In the genomic region with DNA sequence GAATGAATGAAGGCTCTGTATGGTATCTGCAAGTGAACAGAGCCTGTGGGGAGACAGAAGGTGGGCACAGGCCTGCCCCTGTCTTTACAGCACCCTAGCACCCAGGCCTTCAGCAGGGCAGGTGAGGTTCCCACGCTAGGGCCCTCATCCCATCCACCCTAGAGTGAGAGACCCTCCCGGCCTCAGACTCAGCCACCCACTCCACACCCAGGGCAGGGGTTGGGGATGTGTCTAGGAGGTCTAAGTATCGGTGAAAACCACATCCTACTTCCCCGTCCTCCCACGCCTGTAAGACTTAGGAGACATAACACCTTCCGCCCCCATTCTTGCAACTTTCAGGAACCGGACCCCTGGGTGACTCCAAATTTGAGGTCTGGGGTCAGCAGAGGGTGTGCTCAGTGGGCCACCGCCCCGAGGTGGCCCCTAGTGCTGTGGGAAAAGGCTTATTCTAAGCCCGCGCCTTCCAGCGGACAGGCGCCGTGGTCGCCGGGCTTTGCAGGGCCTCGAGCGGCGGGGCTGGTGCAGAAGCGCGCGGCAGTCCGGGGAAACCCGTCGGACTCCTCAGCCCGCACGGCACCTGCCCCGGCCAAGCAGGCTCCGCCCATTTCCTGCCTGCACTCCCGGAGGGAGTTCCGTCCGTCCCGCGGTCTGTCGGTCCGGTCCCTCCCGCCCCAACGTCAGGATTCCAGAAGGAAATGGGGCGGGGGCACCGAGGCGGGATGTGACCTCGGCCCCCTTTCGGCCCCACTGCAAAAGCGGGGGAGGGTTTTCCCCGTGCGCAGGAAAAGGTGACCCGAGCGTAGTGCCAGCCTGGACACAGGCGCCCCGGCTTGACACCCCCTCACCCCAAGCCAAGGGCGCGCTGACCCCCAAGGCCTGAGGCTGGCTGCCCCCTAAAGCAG, we compare ENCODE assay signal across 1 cellular context.
TF ChIP-seq lines count a peak whose summit lies in the region.

No MANE protein-coding gene starts in this region.

TF ChIP-seq in HepG2, 621 proteins besides CTCF, POLR2A, EP300 and RAD21 (continued from another document and continues in another):
- TF ChIP-seq, protein P1, sequence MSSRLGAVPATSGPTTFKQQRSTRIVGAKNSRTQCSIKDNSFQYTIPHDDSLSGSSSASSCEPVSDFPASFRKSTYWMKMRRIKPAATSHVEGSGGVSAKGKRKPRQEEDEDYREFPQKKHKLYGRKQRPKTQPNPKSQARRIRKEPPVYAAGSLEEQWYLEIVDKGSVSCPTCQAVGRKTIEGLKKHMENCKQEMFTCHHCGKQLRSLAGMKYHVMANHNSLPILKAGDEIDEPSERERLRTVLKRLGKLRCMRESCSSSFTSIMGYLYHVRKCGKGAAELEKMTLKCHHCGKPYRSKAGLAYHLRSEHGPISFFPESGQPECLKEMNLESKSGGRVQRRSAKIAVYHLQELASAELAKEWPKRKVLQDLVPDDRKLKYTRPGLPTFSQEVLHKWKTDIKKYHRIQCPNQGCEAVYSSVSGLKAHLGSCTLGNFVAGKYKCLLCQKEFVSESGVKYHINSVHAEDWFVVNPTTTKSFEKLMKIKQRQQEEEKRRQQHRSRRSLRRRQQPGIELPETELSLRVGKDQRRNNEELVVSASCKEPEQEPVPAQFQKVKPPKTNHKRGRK (CRISPR knock-in tag; IDR thresholded peaks at IDR 0.05) = peak; percentile 32; the same call in 1 of the 2 replicates
- no peak for TF ChIP-seq EED (CRISPR knock-in tag; IDR thresholded peaks at IDR 0.05)
- TF ChIP-seq, protein P2, sequence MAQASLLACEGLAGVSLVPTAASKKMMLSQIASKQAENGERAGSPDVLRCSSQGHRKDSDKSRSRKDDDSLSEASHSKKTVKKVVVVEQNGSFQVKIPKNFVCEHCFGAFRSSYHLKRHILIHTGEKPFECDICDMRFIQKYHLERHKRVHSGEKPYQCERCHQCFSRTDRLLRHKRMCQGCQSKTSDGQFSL (CRISPR knock-in tag; IDR thresholded peaks at IDR 0.05) = peak; percentile 84
- TF ChIP-seq, protein P3, sequence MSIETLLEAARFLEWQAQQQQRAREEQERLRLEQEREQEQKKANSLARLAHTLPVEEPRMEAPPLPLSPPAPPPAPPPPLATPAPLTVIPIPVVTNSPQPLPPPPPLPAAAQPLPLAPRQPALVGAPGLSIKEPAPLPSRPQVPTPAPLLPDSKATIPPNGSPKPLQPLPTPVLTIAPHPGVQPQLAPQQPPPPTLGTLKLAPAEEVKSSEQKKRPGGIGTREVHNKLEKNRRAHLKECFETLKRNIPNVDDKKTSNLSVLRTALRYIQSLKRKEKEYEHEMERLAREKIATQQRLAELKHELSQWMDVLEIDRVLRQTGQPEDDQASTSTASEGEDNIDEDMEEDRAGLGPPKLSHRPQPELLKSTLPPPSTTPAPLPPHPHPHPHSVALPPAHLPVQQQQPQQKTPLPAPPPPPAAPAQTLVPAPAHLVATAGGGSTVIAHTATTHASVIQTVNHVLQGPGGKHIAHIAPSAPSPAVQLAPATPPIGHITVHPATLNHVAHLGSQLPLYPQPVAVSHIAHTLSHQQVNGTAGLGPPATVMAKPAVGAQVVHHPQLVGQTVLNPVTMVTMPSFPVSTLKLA (IDR thresholded peaks at IDR 0.05) = no peak
- TF ChIP-seq, protein P4, sequence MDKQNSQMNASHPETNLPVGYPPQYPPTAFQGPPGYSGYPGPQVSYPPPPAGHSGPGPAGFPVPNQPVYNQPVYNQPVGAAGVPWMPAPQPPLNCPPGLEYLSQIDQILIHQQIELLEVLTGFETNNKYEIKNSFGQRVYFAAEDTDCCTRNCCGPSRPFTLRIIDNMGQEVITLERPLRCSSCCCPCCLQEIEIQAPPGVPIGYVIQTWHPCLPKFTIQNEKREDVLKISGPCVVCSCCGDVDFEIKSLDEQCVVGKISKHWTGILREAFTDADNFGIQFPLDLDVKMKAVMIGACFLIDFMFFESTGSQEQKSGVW (CRISPR knock-in tag; IDR thresholded peaks at IDR 0.05; ENCODE audit: borderline replicate concordance) = no peak
- peak; percentile 71; the same call in 1 of the 2 replicates for TF ChIP-seq ZNF563 (CRISPR knock-in tag; IDR thresholded peaks at IDR 0.05)
- TF ChIP-seq YEATS2 (CRISPR knock-in tag; IDR thresholded peaks at IDR 0.05; ENCODE audit: borderline replicate concordance) = peak; percentile 67
- no peak for TF ChIP-seq LCORL (IDR thresholded peaks at IDR 0.05)
- peak; percentile 96 for TF ChIP-seq LCORL (CRISPR knock-in tag; IDR thresholded peaks at IDR 0.05)
- TF ChIP-seq ZNF44 (CRISPR knock-in tag; IDR thresholded peaks at IDR 0.05) = peak; percentile 98
- no peak for TF ChIP-seq PLRG1 (conservative IDR thresholded peaks at IDR 0.05)
- TF ChIP-seq GTF2F1 (IDR thresholded peaks at IDR 0.05; ENCODE audit: low read length) = no peak
- TF ChIP-seq ZNF792 (CRISPR knock-in tag; IDR thresholded peaks at IDR 0.05) = peak; percentile 90; the same call in 1 of the 2 replicates
- TF ChIP-seq, protein P5, sequence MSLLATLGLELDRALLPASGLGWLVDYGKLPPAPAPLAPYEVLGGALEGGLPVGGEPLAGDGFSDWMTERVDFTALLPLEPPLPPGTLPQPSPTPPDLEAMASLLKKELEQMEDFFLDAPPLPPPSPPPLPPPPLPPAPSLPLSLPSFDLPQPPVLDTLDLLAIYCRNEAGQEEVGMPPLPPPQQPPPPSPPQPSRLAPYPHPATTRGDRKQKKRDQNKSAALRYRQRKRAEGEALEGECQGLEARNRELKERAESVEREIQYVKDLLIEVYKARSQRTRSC (CRISPR knock-in tag; IDR thresholded peaks at IDR 0.05; ENCODE audit: low read depth) = no peak
- TF ChIP-seq STAG1 (CRISPR knock-in tag; IDR thresholded peaks at IDR 0.05) = peak; percentile 31; the same call in 1 of the 2 replicates
- TF ChIP-seq, protein P6, sequence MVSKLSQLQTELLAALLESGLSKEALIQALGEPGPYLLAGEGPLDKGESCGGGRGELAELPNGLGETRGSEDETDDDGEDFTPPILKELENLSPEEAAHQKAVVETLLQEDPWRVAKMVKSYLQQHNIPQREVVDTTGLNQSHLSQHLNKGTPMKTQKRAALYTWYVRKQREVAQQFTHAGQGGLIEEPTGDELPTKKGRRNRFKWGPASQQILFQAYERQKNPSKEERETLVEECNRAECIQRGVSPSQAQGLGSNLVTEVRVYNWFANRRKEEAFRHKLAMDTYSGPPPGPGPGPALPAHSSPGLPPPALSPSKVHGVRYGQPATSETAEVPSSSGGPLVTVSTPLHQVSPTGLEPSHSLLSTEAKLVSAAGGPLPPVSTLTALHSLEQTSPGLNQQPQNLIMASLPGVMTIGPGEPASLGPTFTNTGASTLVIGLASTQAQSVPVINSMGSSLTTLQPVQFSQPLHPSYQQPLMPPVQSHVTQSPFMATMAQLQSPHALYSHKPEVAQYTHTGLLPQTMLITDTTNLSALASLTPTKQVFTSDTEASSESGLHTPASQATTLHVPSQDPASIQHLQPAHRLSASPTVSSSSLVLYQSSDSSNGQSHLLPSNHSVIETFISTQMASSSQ (IDR thresholded peaks at IDR 0.05; ENCODE audit: low read depth) = no peak
- TF ChIP-seq, protein P6 (CRISPR knock-in tag; IDR thresholded peaks at IDR 0.05; ENCODE audit: borderline replicate concordance) = peak; percentile 64; the same call in 1 of the 2 replicates
- 0 out of 2 replicates have a peak, but pooled peaks have one; percentile 44 for TF ChIP-seq RNF2 (conservative IDR thresholded peaks at IDR 0.05; ENCODE audit: low read depth)
- TF ChIP-seq KLF11 (CRISPR knock-in tag; IDR thresholded peaks at IDR 0.05) = peak; percentile 78
- TF ChIP-seq, protein P7, sequence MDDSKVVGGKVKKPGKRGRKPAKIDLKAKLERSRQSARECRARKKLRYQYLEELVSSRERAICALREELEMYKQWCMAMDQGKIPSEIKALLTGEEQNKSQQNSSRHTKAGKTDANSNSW (CRISPR knock-in tag; IDR thresholded peaks at IDR 0.05; ENCODE audit: borderline replicate concordance) = no peak
- peak; percentile 80 for TF ChIP-seq ZNF335 (CRISPR knock-in tag; IDR thresholded peaks at IDR 0.05)
- 0 out of 2 replicates have a peak, but pooled peaks have one; percentile 43 for TF ChIP-seq ZNF33B (CRISPR knock-in tag; IDR thresholded peaks at IDR 0.05)
- peak; percentile 85 for TF ChIP-seq ZSCAN9 (CRISPR knock-in tag; IDR thresholded peaks at IDR 0.05; ENCODE audit: borderline replicate concordance)
- no peak for TF ChIP-seq SCMH1 (CRISPR knock-in tag; IDR thresholded peaks at IDR 0.05; ENCODE audit: borderline replicate concordance)
- TF ChIP-seq, protein P8, sequence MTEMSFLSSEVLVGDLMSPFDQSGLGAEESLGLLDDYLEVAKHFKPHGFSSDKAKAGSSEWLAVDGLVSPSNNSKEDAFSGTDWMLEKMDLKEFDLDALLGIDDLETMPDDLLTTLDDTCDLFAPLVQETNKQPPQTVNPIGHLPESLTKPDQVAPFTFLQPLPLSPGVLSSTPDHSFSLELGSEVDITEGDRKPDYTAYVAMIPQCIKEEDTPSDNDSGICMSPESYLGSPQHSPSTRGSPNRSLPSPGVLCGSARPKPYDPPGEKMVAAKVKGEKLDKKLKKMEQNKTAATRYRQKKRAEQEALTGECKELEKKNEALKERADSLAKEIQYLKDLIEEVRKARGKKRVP (CRISPR knock-in tag; IDR thresholded peaks at IDR 0.05) = no peak
- TF ChIP-seq ZNF326 (CRISPR knock-in tag; IDR thresholded peaks at IDR 0.05; ENCODE audit: borderline replicate concordance) = peak; percentile 73; the same call in 1 of the 2 replicates
- 0 out of 2 replicates have a peak, but pooled peaks have one; percentile 75 for TF ChIP-seq ZNF552 (CRISPR knock-in tag; IDR thresholded peaks at IDR 0.05; ENCODE audit: borderline replicate concordance)
- TF ChIP-seq NKX3-1 (CRISPR knock-in tag; IDR thresholded peaks at IDR 0.05) = peak; percentile 89; the same call in 1 of the 2 replicates
- TF ChIP-seq, protein P9, sequence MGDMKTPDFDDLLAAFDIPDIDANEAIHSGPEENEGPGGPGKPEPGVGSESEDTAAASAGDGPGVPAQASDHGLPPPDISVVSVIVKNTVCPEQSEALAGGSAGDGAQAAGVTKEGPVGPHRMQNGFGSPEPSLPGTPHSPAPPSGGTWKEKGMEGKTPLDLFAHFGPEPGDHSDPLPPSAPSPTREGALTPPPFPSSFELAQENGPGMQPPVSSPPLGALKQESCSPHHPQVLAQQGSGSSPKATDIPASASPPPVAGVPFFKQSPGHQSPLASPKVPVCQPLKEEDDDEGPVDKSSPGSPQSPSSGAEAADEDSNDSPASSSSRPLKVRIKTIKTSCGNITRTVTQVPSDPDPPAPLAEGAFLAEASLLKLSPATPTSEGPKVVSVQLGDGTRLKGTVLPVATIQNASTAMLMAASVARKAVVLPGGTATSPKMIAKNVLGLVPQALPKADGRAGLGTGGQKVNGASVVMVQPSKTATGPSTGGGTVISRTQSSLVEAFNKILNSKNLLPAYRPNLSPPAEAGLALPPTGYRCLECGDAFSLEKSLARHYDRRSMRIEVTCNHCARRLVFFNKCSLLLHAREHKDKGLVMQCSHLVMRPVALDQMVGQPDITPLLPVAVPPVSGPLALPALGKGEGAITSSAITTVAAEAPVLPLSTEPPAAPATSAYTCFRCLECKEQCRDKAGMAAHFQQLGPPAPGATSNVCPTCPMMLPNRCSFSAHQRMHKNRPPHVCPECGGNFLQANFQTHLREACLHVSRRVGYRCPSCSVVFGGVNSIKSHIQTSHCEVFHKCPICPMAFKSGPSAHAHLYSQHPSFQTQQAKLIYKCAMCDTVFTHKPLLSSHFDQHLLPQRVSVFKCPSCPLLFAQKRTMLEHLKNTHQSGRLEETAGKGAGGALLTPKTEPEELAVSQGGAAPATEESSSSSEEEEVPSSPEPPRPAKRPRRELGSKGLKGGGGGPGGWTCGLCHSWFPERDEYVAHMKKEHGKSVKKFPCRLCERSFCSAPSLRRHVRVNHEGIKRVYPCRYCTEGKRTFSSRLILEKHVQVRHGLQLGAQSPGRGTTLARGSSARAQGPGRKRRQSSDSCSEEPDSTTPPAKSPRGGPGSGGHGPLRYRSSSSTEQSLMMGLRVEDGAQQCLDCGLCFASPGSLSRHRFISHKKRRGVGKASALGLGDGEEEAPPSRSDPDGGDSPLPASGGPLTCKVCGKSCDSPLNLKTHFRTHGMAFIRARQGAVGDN (CRISPR knock-in tag; IDR thresholded peaks at IDR 0.05) = peak; percentile 88
- TF ChIP-seq, protein P10, sequence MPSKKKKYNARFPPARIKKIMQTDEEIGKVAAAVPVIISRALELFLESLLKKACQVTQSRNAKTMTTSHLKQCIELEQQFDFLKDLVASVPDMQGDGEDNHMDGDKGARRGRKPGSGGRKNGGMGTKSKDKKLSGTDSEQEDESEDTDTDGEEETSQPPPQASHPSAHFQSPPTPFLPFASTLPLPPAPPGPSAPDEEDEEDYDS (CRISPR knock-in tag; IDR thresholded peaks at IDR 0.05) = peak; percentile 83
- peak; percentile 69 for TF ChIP-seq BCL6 (CRISPR knock-in tag; IDR thresholded peaks at IDR 0.05)
- no peak for TF ChIP-seq FOXA1 (IDR thresholded peaks at IDR 0.05)
- TF ChIP-seq FOXA1 (CRISPR knock-in tag; IDR thresholded peaks at IDR 0.05) = peak; percentile 26; the same call in 1 of the 2 replicates
- peak; percentile 90 for TF ChIP-seq HNRNPLL (IDR thresholded peaks at IDR 0.05; ENCODE audit: low read depth, low read length, poor library complexity, severe bottlenecking)
- TF ChIP-seq, protein P11, sequence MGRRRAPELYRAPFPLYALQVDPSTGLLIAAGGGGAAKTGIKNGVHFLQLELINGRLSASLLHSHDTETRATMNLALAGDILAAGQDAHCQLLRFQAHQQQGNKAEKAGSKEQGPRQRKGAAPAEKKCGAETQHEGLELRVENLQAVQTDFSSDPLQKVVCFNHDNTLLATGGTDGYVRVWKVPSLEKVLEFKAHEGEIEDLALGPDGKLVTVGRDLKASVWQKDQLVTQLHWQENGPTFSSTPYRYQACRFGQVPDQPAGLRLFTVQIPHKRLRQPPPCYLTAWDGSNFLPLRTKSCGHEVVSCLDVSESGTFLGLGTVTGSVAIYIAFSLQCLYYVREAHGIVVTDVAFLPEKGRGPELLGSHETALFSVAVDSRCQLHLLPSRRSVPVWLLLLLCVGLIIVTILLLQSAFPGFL (CRISPR knock-in tag; IDR thresholded peaks at IDR 0.05) = peak; percentile 68
- TF ChIP-seq ZNF430 (CRISPR knock-in tag; IDR thresholded peaks at IDR 0.05) = peak; percentile 97
- TF ChIP-seq ZBTB3 (CRISPR knock-in tag; IDR thresholded peaks at IDR 0.05; ENCODE audit: borderline replicate concordance, low read depth) = no peak
- TF ChIP-seq JUN (CRISPR knock-in tag; IDR thresholded peaks at IDR 0.05) = no peak
- TF ChIP-seq, protein P12, sequence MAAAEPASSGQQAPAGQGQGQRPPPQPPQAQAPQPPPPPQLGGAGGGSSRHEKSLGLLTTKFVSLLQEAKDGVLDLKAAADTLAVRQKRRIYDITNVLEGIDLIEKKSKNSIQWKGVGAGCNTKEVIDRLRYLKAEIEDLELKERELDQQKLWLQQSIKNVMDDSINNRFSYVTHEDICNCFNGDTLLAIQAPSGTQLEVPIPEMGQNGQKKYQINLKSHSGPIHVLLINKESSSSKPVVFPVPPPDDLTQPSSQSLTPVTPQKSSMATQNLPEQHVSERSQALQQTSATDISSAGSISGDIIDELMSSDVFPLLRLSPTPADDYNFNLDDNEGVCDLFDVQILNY (CRISPR knock-in tag; conservative IDR thresholded peaks at IDR 0.05) = peak; percentile 71
